In genomic region chr5:98930972-98931762, GRCh38 we compare ENCODE assay signal across 13 cellular contexts. TPM values are rescaled to one million over a fixed set of nuclear protein-coding genes. Genes with fewer than 3 reads are reported as not detected.
A peak's percentile ranks its signal among the peaks of the same experiment; 100 is the strongest.
DNase-seq lines count a peak whose midpoint lies in the region; ATAC-seq and TF ChIP-seq lines count a peak whose summit lies in the region.
"Had no signal": no experiment of that assay in that cellular context is flagged by ENCODE, and none has a peak within 500 bp of the region (broad histone marks: within the 10 kb centered on the region; RNA-seq: fewer than 3 reads in every experiment).

No MANE protein-coding gene starts in this region.

- CTCF ChIA-PET in HCT116 (lab: Charles Lee): no interaction called here

- H3K9me2 ChIP-seq in HCT116 (ENCODE audit: insufficient read depth): no peaks in the 10 kb centered on the region

- WGBS in testis, 2 donors: 53 to 61% methylated on average over 5 of the region's 5 CpGs

- TF ChIP-seq POLR2A in HCT116 (IDR thresholded peaks at IDR 0.05; ENCODE audit: borderline replicate concordance, extremely low read depth, insufficient read depth, insufficient read length) (no peak), testis (IDR thresholded peaks at IDR 0.05) (no peak)

- no peak overlapping the region for H3K27ac ChIP-seq in HCT116 (ENCODE audit: low read depth, low read length)
- H3K27ac ChIP-seq in testis: peak overlapping the region in 1 of 2 donors; percentile 98
- H3K27ac ChIP-seq: SK-N-MC had no signal

- TF ChIP-seq RAD21 in HCT116 (IDR thresholded peaks at IDR 0.05; ENCODE audit: low read depth): no peak

- H3K36me3 Mint-ChIP-seq in CD14-positive monocyte: peaks cover 11 to 22% of the 10 kb centered on the region in 2 donors
- peaks cover 13% of the 10 kb centered on the region for H3K36me3 Mint-ChIP-seq in brain
- H3K36me3 Mint-ChIP-seq in nephron progenitor cell (ENCODE audit: low read depth): peaks cover under 1% of the 10 kb centered on the region

- H3K4me1 Mint-ChIP-seq in CD14-positive monocyte (peaks cover 63% of the 10 kb centered on the region), brain (peaks cover 63% of the 10 kb centered on the region), nephron progenitor cell (peaks cover 35% of the 10 kb centered on the region)

- BruUV-seq in HCT116 (replicated peaks; lab: Mats Ljungman, UMichigan): no TSS peak

- H3K4me1 ChIP-seq in HCT116 (ENCODE audit: control insufficient read depth in 1 of 2, insufficient read depth in 2 of 2, low read length in 2 of 2) (peaks cover 12 to 22% of the 10 kb centered on the region in 2 experiments), testis (peaks cover 3% of the 10 kb centered on the region)

- DNase-seq in CD14-positive monocyte (ENCODE audit: low spot score): no peak
- DNase-seq in HCT116 (ENCODE audit: low read depth, low spot score): no peak
- DNase-seq in nephron progenitor cell: no peak
- DNase-seq in AG08396 (ENCODE audit: low spot score): no peak
- DNase-seq in testis: no peak
- DNase-seq in DMS 273 (lab: John Stamatoyannopoulos, UW; ENCODE audit: unreplicated experiment): no peak
- DNase-seq: DMS 273 treated with DMSO at 0.1 percent for 48 hours; NCI-H526 treated with DMSO at 0.1 percent for 48 hours; stimulated activated CD4-positive, alpha-beta T cell treated with anti-CD3 and anti-CD28 coated beads, Interleukin-12 subunit alpha, Interleukin-12 subunit beta, amount 100 ng/mL, for 4 hours; stimulated activated CD8-positive, alpha-beta memory T cell treated with anti-CD3 and anti-CD28 coated beads, Interleukin-4, amount 100 ng/mL, for 48 hours had no signal

- H4K20me1 ChIP-seq in HCT116 (ENCODE audit: insufficient read depth): peaks cover 13% of the 10 kb centered on the region; the same call in 1 of the 2 replicates

- H3K9me3 Mint-ChIP-seq in CD14-positive monocyte (peaks cover 0 to 2% (median 0%) of the 10 kb centered on the region in 7 donors), brain (no peaks in the 10 kb centered on the region), nephron progenitor cell (no peaks in the 10 kb centered on the region)

- TF ChIP-seq CTCF in CD14-positive monocyte (IDR thresholded peaks at IDR 0.05) (no peak), HCT116 (IDR thresholded peaks at IDR 0.05 in 2 of 3, conservative IDR thresholded peaks at IDR 0.05 in 1 of 3; ENCODE audit: borderline replicate concordance in 1 of 3, insufficient read depth in 1 of 3, low read depth in 2 of 3, low read length in 2 of 3) (no peak), brain (conservative IDR thresholded peaks at IDR 0.05) (no peak), nephron progenitor cell (IDR thresholded peaks at IDR 0.05) (no peak), testis (IDR thresholded peaks at IDR 0.05) (no peak)

- H3K27me3 Mint-ChIP-seq in CD14-positive monocyte (ENCODE audit: low read depth in 3 of 3) (no peaks in the 10 kb centered on the region), brain (peaks cover 14% of the 10 kb centered on the region), nephron progenitor cell (ENCODE audit: low read depth, poor library complexity) (no peaks in the 10 kb centered on the region)

- intact Hi-C loops in CD14-positive monocyte (cut with micrococcal nuclease): no loop called here
- intact Hi-C loops in HCT116 (cut with micrococcal nuclease): no loop called here
- intact Hi-C loops in testis (cut with DNase I; ENCODE audit: low total_unique reads): no loop called here

- H3K4me3 Mint-ChIP-seq in CD14-positive monocyte: peak overlapping the region in 1 of 2 donors; percentile 98
- H3K4me3 Mint-ChIP-seq in brain: peak overlapping the region; percentile 94 to 98 (median 96)
- peak overlapping the region; percentile 94 for H3K4me3 Mint-ChIP-seq in nephron progenitor cell

- no peaks in the 10 kb centered on the region for H3K27me3 ChIP-seq in HCT116 (ENCODE audit: insufficient read depth, low read length)
- H3K27me3 ChIP-seq in testis: no peaks in the 10 kb centered on the region

- H3K4me2 ChIP-seq in HCT116 (ENCODE audit: low read length): peak overlapping the region; percentile 82; the same call in 1 of the 2 replicates

- POLR2A ChIA-PET in HCT116 (lab: Charles Lee): no interaction called here

- H3K27ac Mint-ChIP-seq in CD14-positive monocyte: peak overlapping the region in 6 of 7 donors; percentile 100
- H3K27ac Mint-ChIP-seq in brain: peak overlapping the region in 2 of 5 experiments; percentile 50 to 100
- no peak overlapping the region for H3K27ac Mint-ChIP-seq in nephron progenitor cell

- H3K79me2 ChIP-seq in HCT116 (ENCODE audit: insufficient read depth, low read length): peaks cover 39% of the 10 kb centered on the region

- H3K9me3 ChIP-seq in HCT116 (ENCODE audit: control insufficient read depth in 1 of 2, insufficient read depth in 1 of 2, low read depth in 1 of 2, low read length in 2 of 2) (no peaks in the 10 kb centered on the region), testis (no peaks in the 10 kb centered on the region)

- ATAC-seq in HCT116 (no peak), HG02798 (IDR thresholded peaks at IDR 0.05; ENCODE audit: poor library complexity, unreplicated experiment) (no peak)

- H3K9ac ChIP-seq in HCT116 (ENCODE audit: low read length): no peak overlapping the region

- H3K4me3 ChIP-seq in HCT116 (replicated peaks in 1 of 2; ENCODE audit: low read depth in 1 of 2, low read length in 2 of 2) (no peak overlapping the region), testis (no peak overlapping the region)

- RAD21 ChIA-PET in HCT116 (lab: Charles Lee; ENCODE audit: low non-redundant PET in 1 of 2, low total read pairs in 2 of 2, uncharacterized antibody in 2 of 2, unreplicated experiment in 2 of 2): no interaction called here

- no peak overlapping the region for H2AFZ ChIP-seq in HCT116 (ENCODE audit: low read depth, low read length, poor library complexity, severe bottlenecking)

- H3K36me3 ChIP-seq in HCT116 (ENCODE audit: control insufficient read depth in 1 of 2, insufficient read depth in 2 of 2, low read length in 2 of 2) (peaks cover 0 to 1% of the 10 kb centered on the region in 2 experiments; a peak in 2 of 4 replicates), testis (ENCODE audit: low read depth, missing control alignments) (no peaks in the 10 kb centered on the region)

TF ChIP-seq in HCT116, 20 proteins besides CTCF, POLR2A, EP300 and RAD21:
- no peak for TF ChIP-seq EGR1 (IDR thresholded peaks at IDR 0.05; ENCODE audit: low read depth)
- TF ChIP-seq SP1 (IDR thresholded peaks at IDR 0.05; ENCODE audit: low read depth): no peak
- no peak for TF ChIP-seq EZH2 (IDR thresholded peaks at IDR 0.05)
- TF ChIP-seq TCF7L2 (IDR thresholded peaks at IDR 0.05; ENCODE audit: borderline replicate concordance, extremely low read depth, insufficient read depth, insufficient read length): no peak

RNA-seq across cellular contexts. Expression of gene CHD1, which starts 2.4 kb away (rescaled TPM):
- 1 to 10 TPM; 3.1 to 6.7 TPM for polyA plus RNA-seq in CD14-positive monocyte
- 43.9 TPM for total RNA-seq in HCT116 (2021; ENCODE audit: unreplicated experiment)
- polyA plus RNA-seq in HCT116 (2012): 11.0 and 19.5 TPM in 2 replicates
- polyA plus RNA-seq in brain (ENCODE audit: insufficient read depth, low read depth, low replicate concordance): 2.7 TPM
- 100 to 1,000 TPM; 104 to 117 TPM for total RNA-seq in testis
- 23.7 TPM for polyA plus RNA-seq in testis (ENCODE audit: insufficient read depth, low read depth, low replicate concordance)
